12 cellular contexts compared by ENCODE assay signal in genomic region chr1:109084563-109085517, GRCh38. TPM values are rescaled to one million over a fixed set of nuclear protein-coding genes. Genes with fewer than 3 reads are reported as not detected.
DNase-seq lines count a peak whose midpoint lies in the region; ATAC-seq and TF ChIP-seq lines count a peak whose summit lies in the region.
"Had no signal": no experiment of that assay in that cellular context is flagged by ENCODE, and none has a peak within 500 bp of the region (broad histone marks: within the 10 kb centered on the region; RNA-seq: fewer than 3 reads in every experiment).

No MANE protein-coding gene starts in this region.

- TF ChIP-seq CTCF in astrocyte of the spinal cord (IDR thresholded peaks at IDR 0.05; ENCODE audit: low read depth, low read length), result no peak

- no peak overlapping the region for H3K4me3 ChIP-seq in astrocyte of the spinal cord (ENCODE audit: low read depth, low read length)
- H3K4me3 ChIP-seq: SJSA1 had no signal

- DNase-seq in EL (peak; percentile 12), M059J (ENCODE audit: low read depth) (peak; percentile 82), astrocyte of the spinal cord (ENCODE audit: low read depth, low spot score) (peak; percentile 61), kidney glomerular epithelial cell (lab: John Stamatoyannopoulos, UW) (peak; percentile 58), KG1 (lab: John Stamatoyannopoulos, UW) (no peak), SHP77 (lab: John Stamatoyannopoulos, UW) (no peak), left lobe of liver (ENCODE audit: low spot score) (no peak)
- DNase-seq: activated CD4-positive, alpha-beta T cell treated with anti-CD3 and anti-CD28 coated beads, Interleukin-2, amount 50 U/mL, for 48 hours; naive B cell; NCI-H446 had no signal

- in situ Hi-C loops in astrocyte of the spinal cord (cut with HindIII; ENCODE audit: low sequenced_read_pairs), result no loop called here

- ATAC-seq in HG02870 (IDR thresholded peaks at IDR 0.05; ENCODE audit: unreplicated experiment) (no peak), left lobe of liver (no peak)

RNA-seq across cellular contexts. Expression of gene TMEM167B, which starts 5.7 kb away (rescaled TPM):
- 38.5 and 44.8 TPM in 2 replicates for total RNA-seq in M059J (2014; rRNA removed; shearing (Covaris generic))
- 18.9 TPM for total RNA-seq in left lobe of liver

RNA-seq across cellular contexts. Expression of gene TAF13, which starts 9.0 kb away (rescaled TPM):
- total RNA-seq in M059J (2014; rRNA removed; shearing (Covaris generic)), result 73.4 and 97.8 TPM in 2 replicates
- 22.1 TPM for total RNA-seq in left lobe of liver

RNA-seq across cellular contexts. Expression of gene ELAPOR1, which starts 29.1 kb away (rescaled TPM):
- 0.84 and 1.1 TPM in 2 replicates for total RNA-seq in M059J (2014; rRNA removed; shearing (Covaris generic))
- 0.48 TPM for total RNA-seq in left lobe of liver

RNA-seq across cellular contexts. Expression of gene WDR47, which starts 42.9 kb away (rescaled TPM):
- 11.0 and 14.6 TPM in 2 replicates for total RNA-seq in M059J (2014; rRNA removed; shearing (Covaris generic))
- 2.4 TPM for total RNA-seq in left lobe of liver

Comparison
In these comparisons a context has a peak if more than half of its experiments do, and no peak if none do; other contexts are left out.
1. DNase-seq: peak in EL (single experiment), M059J (single experiment), astrocyte of the spinal cord (single experiment) and kidney glomerular epithelial cell (single experiment); none in KG1 (single experiment), SHP77 (0 of 2) and left lobe of liver (single experiment).